In the genomic region with DNA sequence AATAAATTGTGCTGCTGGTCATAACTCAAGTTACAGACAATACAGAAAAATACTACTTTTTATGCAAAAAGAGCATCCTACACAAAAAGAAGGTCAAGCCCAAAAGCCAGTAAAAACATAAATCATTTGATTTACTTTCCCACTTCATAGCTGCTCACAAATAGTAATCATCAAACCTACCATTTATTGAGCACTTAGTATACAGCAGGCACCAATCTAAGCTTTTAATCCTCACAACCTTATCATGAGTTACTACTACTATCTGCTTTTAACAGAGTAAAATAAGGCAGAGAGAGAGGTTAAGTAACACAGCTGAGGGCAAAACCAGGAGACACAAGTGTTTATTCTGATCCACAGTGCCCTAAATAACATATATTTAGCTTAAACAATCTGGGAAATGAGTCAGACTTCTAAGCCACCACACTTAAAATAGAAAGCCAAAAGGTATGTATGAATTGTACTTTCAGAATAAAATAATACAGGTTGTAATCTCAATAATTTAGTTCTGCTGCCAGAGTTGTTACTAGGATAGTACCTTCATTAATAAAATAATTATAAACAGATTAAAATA, we compare ENCODE assay signal across 1 cellular context.
TF ChIP-seq lines count a peak whose summit lies in the region.

No MANE protein-coding gene starts in this region.

TF ChIP-seq in HepG2, 621 proteins besides CTCF, POLR2A, EP300 and RAD21:
- TF ChIP-seq, protein P1, sequence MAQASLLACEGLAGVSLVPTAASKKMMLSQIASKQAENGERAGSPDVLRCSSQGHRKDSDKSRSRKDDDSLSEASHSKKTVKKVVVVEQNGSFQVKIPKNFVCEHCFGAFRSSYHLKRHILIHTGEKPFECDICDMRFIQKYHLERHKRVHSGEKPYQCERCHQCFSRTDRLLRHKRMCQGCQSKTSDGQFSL (CRISPR knock-in tag; IDR thresholded peaks at IDR 0.05) = no peak
- TF ChIP-seq ZKSCAN8 (CRISPR knock-in tag; IDR thresholded peaks at IDR 0.05; ENCODE audit: borderline replicate concordance) (peak; percentile 95), ZNF3 (CRISPR knock-in tag; IDR thresholded peaks at IDR 0.05) (peak; percentile 98)
